ENCODE assay signal across 22 cellular contexts in the genomic region with DNA sequence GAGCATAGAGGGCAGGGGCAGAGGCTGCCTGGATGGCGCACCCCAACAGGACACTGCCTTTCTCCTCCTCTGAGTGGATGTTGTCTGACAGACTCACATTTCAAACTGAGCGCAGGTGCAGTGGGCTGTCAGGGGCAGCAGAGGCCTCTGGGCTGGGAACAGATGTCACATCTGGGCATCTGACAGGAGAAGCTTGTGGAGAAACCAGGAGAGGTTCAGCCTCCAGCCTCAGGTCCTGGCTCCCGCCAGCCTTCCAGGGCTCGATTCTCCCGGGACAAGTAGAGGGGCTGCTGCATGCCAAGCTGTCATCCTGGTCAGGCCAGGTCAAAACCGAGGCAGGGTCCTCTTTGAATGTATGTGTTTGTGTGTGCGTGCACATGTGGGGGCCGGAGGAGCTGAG.
"Had no signal": no experiment of that assay in that cellular context is flagged by ENCODE, and none has a peak within 500 bp of the region (broad histone marks: within the 10 kb centered on the region; RNA-seq: fewer than 3 reads in every experiment).

No MANE protein-coding gene starts in this region.

- ATAC-seq: gastrocnemius medialis; heart left ventricle; left lung; sciatic nerve; stimulated activated naive CD8-positive, alpha-beta T cell treated with anti-CD3 and anti-CD28 coated beads, Interleukin-15, Interleukin-2, amounts not matched to agents 100 U/mL and 50 U/mL, for 24 hours had no signal

- H3K4me3 ChIP-seq: dorsolateral prefrontal cortex, gastrocnemius medialis, heart left ventricle, hepatocyte, left lung, mucosa of descending colon, prostate gland, right atrium auricular region, spleen, testis, tibial artery had no signal

- H3K79me2 ChIP-seq: hepatocyte had no signal

- H3K9me3 ChIP-seq: gastrocnemius medialis, mucosa of descending colon, prostate gland, testis had no signal

- H3K4me1 ChIP-seq: gastrocnemius medialis, prostate gland, right atrium auricular region, testis, tibial artery had no signal

- H3K36me3 ChIP-seq: gastrocnemius medialis, heart left ventricle, left lung, prostate gland, right atrium auricular region, spleen, tibial artery had no signal

- DNase-seq: dorsolateral prefrontal cortex; effector CD8-positive, alpha-beta T cell; endodermal cell; foreskin fibroblast; gastrocnemius medialis; heart left ventricle; kidney; left lung; mesenchymal stem cell; mucosa of descending colon; nucleus accumbens; spleen; stimulated activated CD4-positive, alpha-beta T cell treated with anti-CD3 and anti-CD28 coated beads, Interleukin-4, amount 100 ng/mL, for 4 hours; stimulated activated naive CD8-positive, alpha-beta T cell treated with anti-CD3 and anti-CD28 coated beads, Interleukin-15, Interleukin-2, amounts not matched to agents 100 U/mL and 50 U/mL, for 24 hours; substantia nigra; testis; tibial artery had no signal

- H3K27me3 ChIP-seq: right atrium auricular region, testis had no signal

- H3K4me2 ChIP-seq: hepatocyte had no signal

- H3K27ac ChIP-seq: dorsolateral prefrontal cortex, epithelial cell of prostate, gastrocnemius medialis, heart left ventricle, hepatocyte, left lung, prostate gland, right atrium auricular region, spleen, testis, tibial artery had no signal
